ENCODE assay signal across 1 cellular context in the genomic region with DNA sequence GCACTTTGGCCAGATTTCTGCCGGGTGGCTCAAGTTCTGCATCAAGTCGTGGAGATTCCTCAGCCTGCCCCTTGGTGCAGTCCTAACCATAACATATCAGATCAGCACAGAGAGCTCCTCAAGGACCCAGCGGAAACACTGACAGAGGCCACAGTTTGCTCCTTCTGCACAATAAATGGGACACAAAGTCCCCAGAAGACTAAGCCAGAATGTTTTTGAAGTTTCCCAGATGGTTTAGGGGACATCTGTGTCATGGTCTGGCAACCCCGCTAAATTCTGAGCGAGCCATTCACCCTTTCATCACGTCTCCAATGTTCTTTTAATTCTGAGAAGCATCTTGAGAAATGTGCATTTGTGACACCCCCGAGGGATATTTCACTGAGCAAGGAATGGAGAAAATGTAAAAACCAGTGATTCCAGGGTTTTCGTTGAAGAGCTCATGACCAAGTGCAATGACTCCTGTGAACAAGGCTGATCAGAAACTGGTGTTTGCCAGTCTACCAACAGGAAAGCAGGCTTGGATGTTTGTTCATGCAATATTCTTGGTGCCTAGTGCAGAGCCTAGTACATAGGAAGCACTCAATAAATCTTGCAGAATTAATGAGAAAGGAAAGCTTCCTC.
TF ChIP-seq lines count a peak whose summit lies in the region.

No MANE protein-coding gene starts in this region.

TF ChIP-seq in IMR-90, 13 proteins besides CTCF, POLR2A, EP300 and RAD21 (continued from another document):
- no peak for TF ChIP-seq MAZ (IDR thresholded peaks at IDR 0.05; ENCODE audit: borderline replicate concordance, low read depth, low read length)
- no peak for TF ChIP-seq MAFK (IDR thresholded peaks at IDR 0.05; ENCODE audit: low read depth, low read length)
- no peak for TF ChIP-seq CEBPB (IDR thresholded peaks at IDR 0.05; ENCODE audit: low read depth, low read length)
- TF ChIP-seq MXI1 (IDR thresholded peaks at IDR 0.05; ENCODE audit: borderline replicate concordance, low read depth, low read length), result no peak
- TF ChIP-seq CHD1 (IDR thresholded peaks at IDR 0.05; ENCODE audit: low read depth, low read length), result no peak
- no peak for TF ChIP-seq SMC3 (IDR thresholded peaks at IDR 0.05; ENCODE audit: low read depth, low read length)
- no peak for TF ChIP-seq RFX5 (IDR thresholded peaks at IDR 0.05; ENCODE audit: low read depth, low read length)
- TF ChIP-seq NFE2L2 (IDR thresholded peaks at IDR 0.05; ENCODE audit: low read depth, low read length), result no peak
